In genomic region chr10:51659344-51659743, GRCh38 we compare ENCODE assay signal across 1 cellular context.
TF ChIP-seq lines count a peak whose summit lies in the region.

No MANE protein-coding gene starts in this region.

TF ChIP-seq in SK-N-SH treated with all-trans-retinoic acid at 6 μM for 48 hours, 23 proteins besides CTCF, POLR2A, EP300 and RAD21 (continued from another document):
- TF ChIP-seq CREB5 (CRISPR knock-in tag; IDR thresholded peaks at IDR 0.05; ENCODE audit: low read depth) (no peak), SNAI2 (CRISPR knock-in tag; IDR thresholded peaks at IDR 0.05) (no peak), ZNF70 (CRISPR knock-in tag; IDR thresholded peaks at IDR 0.05) (no peak)
